Comparison of ENCODE assay signal across 2 cellular contexts in the genomic region with DNA sequence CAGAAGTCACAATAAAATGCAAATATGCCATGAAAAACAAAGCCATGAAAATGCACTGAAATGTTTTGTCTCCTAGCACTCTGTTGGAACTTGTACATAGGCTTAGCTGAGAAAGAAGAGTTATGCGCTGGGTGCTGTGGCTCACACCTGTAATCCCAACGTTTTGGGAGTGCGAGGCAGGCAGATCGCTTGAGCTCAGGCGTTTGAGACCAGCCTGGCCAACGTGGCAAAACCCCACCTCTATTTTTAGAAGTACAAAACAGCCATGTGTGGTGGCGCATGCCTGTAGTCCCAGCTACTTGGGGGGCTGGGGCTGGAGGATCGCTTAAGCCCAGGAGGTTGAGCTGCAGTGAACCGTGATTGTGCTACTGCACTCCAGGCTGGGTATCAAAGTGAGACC.
TF ChIP-seq lines count a peak whose summit lies in the region.

No MANE protein-coding gene starts in this region.

TF ChIP-seq in HCT116, 20 proteins besides CTCF, POLR2A, EP300 and RAD21:
- no peak for TF ChIP-seq SIN3A (IDR thresholded peaks at IDR 0.05; ENCODE audit: low read depth)
TF ChIP-seq in HCT116: peak in this region for 0.

TF ChIP-seq in HepG2, 621 proteins besides CTCF, POLR2A, EP300 and RAD21:
- 0 out of 2 replicates have a peak, but pooled peaks have one; percentile 26 for TF ChIP-seq ZMYM4 (CRISPR knock-in tag; IDR thresholded peaks at IDR 0.05)
- TF ChIP-seq, protein P1, sequence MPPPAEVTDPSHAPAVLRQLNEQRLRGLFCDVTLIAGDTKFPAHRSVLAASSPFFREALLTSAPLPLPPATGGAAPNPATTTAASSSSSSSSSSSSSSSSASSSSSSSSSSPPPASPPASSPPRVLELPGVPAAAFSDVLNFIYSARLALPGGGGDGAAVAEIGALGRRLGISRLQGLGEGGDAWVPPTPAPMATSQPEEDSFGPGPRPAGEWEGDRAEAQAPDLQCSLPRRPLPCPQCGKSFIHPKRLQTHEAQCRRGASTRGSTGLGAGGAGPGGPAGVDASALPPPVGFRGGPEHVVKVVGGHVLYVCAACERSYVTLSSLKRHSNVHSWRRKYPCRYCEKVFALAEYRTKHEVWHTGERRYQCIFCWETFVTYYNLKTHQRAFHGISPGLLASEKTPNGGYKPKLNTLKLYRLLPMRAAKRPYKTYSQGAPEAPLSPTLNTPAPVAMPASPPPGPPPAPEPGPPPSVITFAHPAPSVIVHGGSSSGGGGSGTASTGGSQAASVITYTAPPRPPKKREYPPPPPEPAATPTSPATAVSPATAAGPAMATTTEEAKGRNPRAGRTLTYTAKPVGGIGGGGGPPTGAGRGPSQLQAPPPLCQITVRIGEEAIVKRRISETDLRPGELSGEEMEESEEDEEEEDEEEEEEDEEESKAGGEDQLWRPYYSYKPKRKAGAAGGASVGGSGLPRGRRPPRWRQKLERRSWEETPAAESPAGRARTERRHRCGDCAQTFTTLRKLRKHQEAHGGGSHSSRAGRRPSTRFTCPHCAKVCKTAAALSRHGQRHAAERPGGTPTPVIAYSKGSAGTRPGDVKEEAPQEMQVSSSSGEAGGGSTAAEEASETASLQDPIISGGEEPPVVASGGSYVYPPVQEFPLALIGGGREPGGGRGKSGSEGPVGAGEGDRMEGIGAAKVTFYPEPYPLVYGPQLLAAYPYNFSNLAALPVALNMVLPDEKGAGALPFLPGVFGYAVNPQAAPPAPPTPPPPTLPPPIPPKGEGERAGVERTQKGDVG (CRISPR knock-in tag; IDR thresholded peaks at IDR 0.05; ENCODE audit: borderline replicate concordance): peak; percentile 41; the same call in 1 of the 2 replicates
- no peak for TF ChIP-seq ZNF33A (CRISPR knock-in tag; IDR thresholded peaks at IDR 0.05; ENCODE audit: borderline replicate concordance)
- peak; percentile 59; the same call in 1 of the 2 replicates for TF ChIP-seq ZBTB38 (CRISPR knock-in tag; IDR thresholded peaks at IDR 0.05)
- no peak for TF ChIP-seq ZFP82 (CRISPR knock-in tag; IDR thresholded peaks at IDR 0.05; ENCODE audit: borderline replicate concordance)
- 0 out of 2 replicates have a peak, but pooled peaks have one; percentile 37 for TF ChIP-seq TBX2 (CRISPR knock-in tag; IDR thresholded peaks at IDR 0.05; ENCODE audit: borderline replicate concordance)
- TF ChIP-seq GATAD1 (CRISPR knock-in tag; IDR thresholded peaks at IDR 0.05): 0 out of 2 replicates have a peak, but pooled peaks have one; percentile 14
